Comparison of ENCODE assay signal across 1 cellular context in genomic region chr2:3665886-3666612, GRCh38.
TF ChIP-seq lines count a peak whose summit lies in the region.

No MANE protein-coding gene starts in this region.

TF ChIP-seq in HepG2, 621 proteins besides CTCF, POLR2A, EP300 and RAD21 (continues in another document):
- TF ChIP-seq ZBTB39 (CRISPR knock-in tag; IDR thresholded peaks at IDR 0.05) (0 out of 2 replicates have a peak, but pooled peaks have one; percentile 12), NKX3-1 (CRISPR knock-in tag; IDR thresholded peaks at IDR 0.05) (no peak), ZBTB46 (CRISPR knock-in tag; IDR thresholded peaks at IDR 0.05; ENCODE audit: borderline replicate concordance) (no peak), NCOA2 (CRISPR knock-in tag; IDR thresholded peaks at IDR 0.05) (peak; percentile 72), NR2F6 (IDR thresholded peaks at IDR 0.05) (peak; percentile 57), NR2F6 (CRISPR knock-in tag; IDR thresholded peaks at IDR 0.05) (peak; percentile 37; the same call in 1 of the 2 replicates), ZIK1 (CRISPR knock-in tag; IDR thresholded peaks at IDR 0.05; ENCODE audit: borderline replicate concordance, low read depth) (no peak), RFX5 (IDR thresholded peaks at IDR 0.05; ENCODE audit: low read depth, low read length) (no peak), KLF11 (CRISPR knock-in tag; IDR thresholded peaks at IDR 0.05) (no peak), SOX5 (CRISPR knock-in tag; IDR thresholded peaks at IDR 0.05; ENCODE audit: borderline replicate concordance) (peak; percentile 64), ZNF251 (CRISPR knock-in tag; IDR thresholded peaks at IDR 0.05) (no peak), TAF15 (IDR thresholded peaks at IDR 0.05; ENCODE audit: low read depth, low read length, poor library complexity, severe bottlenecking) (no peak), RXRA (CRISPR knock-in tag; IDR thresholded peaks at IDR 0.05) (peak; percentile 74; the same call in 1 of the 2 replicates), ARID5B (CRISPR knock-in tag; IDR thresholded peaks at IDR 0.05) (peak; percentile 42; the same call in 1 of the 2 replicates), GATAD2A (CRISPR knock-in tag; IDR thresholded peaks at IDR 0.05) (peak; percentile 29; the same call in 1 of the 2 replicates), ZBED4 (CRISPR knock-in tag; IDR thresholded peaks at IDR 0.05; ENCODE audit: borderline replicate concordance) (no peak), TGIF2 (CRISPR knock-in tag; IDR thresholded peaks at IDR 0.05) (0 out of 2 replicates have a peak, but pooled peaks have one; percentile 48), ZNF605 (CRISPR knock-in tag; IDR thresholded peaks at IDR 0.05) (no peak), PAXIP1 (CRISPR knock-in tag; conservative IDR thresholded peaks at IDR 0.05) (peak; percentile 54; the same call in 1 of the 2 replicates), IRF1 (CRISPR knock-in tag; IDR thresholded peaks at IDR 0.05; ENCODE audit: low read depth) (no peak), TBP (CRISPR knock-in tag; IDR thresholded peaks at IDR 0.05) (no peak), ZNF205 (CRISPR knock-in tag; IDR thresholded peaks at IDR 0.05) (peak; percentile 35; the same call in 1 of the 2 replicates), ZNF20 (CRISPR knock-in tag; IDR thresholded peaks at IDR 0.05) (no peak), BHLHE40 (IDR thresholded peaks at IDR 0.05; ENCODE audit: low read length) (peak; percentile 78), ZMYM4 (CRISPR knock-in tag; IDR thresholded peaks at IDR 0.05) (no peak), FOXA3 (CRISPR knock-in tag; IDR thresholded peaks at IDR 0.05) (0 out of 2 replicates have a peak, but pooled peaks have one; percentile 10), MTF1 (CRISPR knock-in tag; IDR thresholded peaks at IDR 0.05) (no peak), FOXP1 (IDR thresholded peaks at IDR 0.05) (no peak), FOXP1 (CRISPR knock-in tag; IDR thresholded peaks at IDR 0.05) (0 out of 2 replicates have a peak, but pooled peaks have one; percentile 18), NFE2 (CRISPR knock-in tag; IDR thresholded peaks at IDR 0.05) (no peak), NFAT5 (CRISPR knock-in tag; IDR thresholded peaks at IDR 0.05) (no peak), TRIM24 (CRISPR knock-in tag; IDR thresholded peaks at IDR 0.05) (no peak), TCF7 (IDR thresholded peaks at IDR 0.05; ENCODE audit: low read depth) (peak; percentile 82), NR2F2 (IDR thresholded peaks at IDR 0.05; ENCODE audit: borderline replicate concordance, low read depth) (peak; percentile 62; the same call in 1 of the 2 replicates), ZNF652 (CRISPR knock-in tag; IDR thresholded peaks at IDR 0.05; ENCODE audit: borderline replicate concordance, low read depth) (no peak), MTA1 (CRISPR knock-in tag; IDR thresholded peaks at IDR 0.05; ENCODE audit: borderline replicate concordance) (peak; percentile 47; the same call in 1 of the 2 replicates)
